Comparison of ENCODE assay signal across 13 cellular contexts in the genomic region with DNA sequence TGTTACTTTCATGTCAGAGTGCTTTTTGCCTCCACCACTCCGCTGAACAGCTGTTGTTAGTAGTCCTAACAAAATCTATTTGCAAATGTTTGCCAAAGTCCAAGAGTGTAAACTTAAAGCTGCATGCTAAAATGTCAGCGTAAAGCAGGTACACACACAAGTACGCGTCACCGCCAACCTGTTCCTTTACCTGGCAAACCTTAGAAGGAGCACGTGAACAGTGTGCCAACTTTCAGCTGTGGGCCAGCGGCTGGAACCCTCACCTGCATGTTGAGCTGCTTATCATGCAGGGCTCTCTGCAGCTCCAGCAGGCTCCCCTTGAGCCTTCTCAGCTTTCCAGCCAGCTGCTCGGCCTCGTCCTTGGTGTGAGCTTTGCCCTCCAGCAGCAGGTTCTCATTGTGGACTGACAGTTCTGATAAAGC.
DNase-seq lines count a peak whose midpoint lies in the region; ATAC-seq and TF ChIP-seq lines count a peak whose summit lies in the region.
"Had no signal": no experiment of that assay in that cellular context is flagged by ENCODE, and none has a peak within 500 bp of the region (broad histone marks: within the 10 kb centered on the region; RNA-seq: fewer than 3 reads in every experiment).

No MANE protein-coding gene starts in this region.

- H3K4me3 ChIP-seq in heart right ventricle (no peak overlapping the region), psoas muscle (peak overlapping the region; percentile 28)
- H3K4me3 ChIP-seq: uterus had no signal

- H3K9me3 ChIP-seq in heart right ventricle (no peaks in the 10 kb centered on the region), psoas muscle (no peaks in the 10 kb centered on the region)
- H3K9me3 ChIP-seq: uterus had no signal

- H3K36me3 ChIP-seq in heart right ventricle: peaks cover 0 to 99% (median 33%) of the 10 kb centered on the region in 9 donors
- H3K36me3 ChIP-seq in psoas muscle (ENCODE audit: insufficient read depth in 1 of 2, low read depth in 1 of 2): peaks cover 0 to 69% of the 10 kb centered on the region in 2 donors
- H3K36me3 ChIP-seq: uterus had no signal

- ATAC-seq in heart right ventricle: peak; percentile 35 to 91 (median 76)
- peak; percentile 83 to 91 (median 86) for ATAC-seq in psoas muscle
- ATAC-seq in GM21786 (IDR thresholded peaks at IDR 0.05; ENCODE audit: unreplicated experiment): no peak

- H3K4me1 ChIP-seq in heart right ventricle: peaks cover 6 to 35% (median 26%) of the 10 kb centered on the region in 9 donors
- H3K4me1 ChIP-seq in psoas muscle: peaks cover 26% of the 10 kb centered on the region

- intact Hi-C loops in heart right ventricle (cut with DNase I): loop anchor here in 3 of 10 donors (10.0 kb wide), 2 partner anchors 113 to 513 kb away; no protein-coding TSS in a partner anchor
- intact Hi-C loops in psoas muscle (cut with DNase I): no loop called here

- peak overlapping the region in 8 of 10 donors; percentile 3 to 79 (median 51) for H3K27ac ChIP-seq in heart right ventricle
- H3K27ac ChIP-seq in psoas muscle: peak overlapping the region; percentile 63
- H3K27ac ChIP-seq: uterus had no signal

- DNase-seq in ELF-1 (ENCODE audit: low read depth, low spot score) (peak; percentile 27), NCI-H69 (lab: John Stamatoyannopoulos, UW) (peak; percentile 10), heart right ventricle (peak; percentile 17 to 49), psoas muscle (peak; percentile 40 to 70)
- DNase-seq in activated effector memory CD4-positive, alpha-beta T cell treated with anti-CD3 and anti-CD28 coated beads, Interleukin-2, amount 50 U/mL, for 16 hours: no peak
- no peak for DNase-seq in stimulated activated CD4-positive, alpha-beta T cell treated with anti-CD3 and anti-CD28 coated beads, Interleukin-2, amount 100 ng/mL, for 48 hours
- DNase-seq: activated CD4-positive, CD25-positive, alpha-beta regulatory T cell; CD4-positive, alpha-beta T cell; foreskin melanocyte; NCI-H1048; stimulated activated CD4-positive, alpha-beta T cell treated with anti-CD3 and anti-CD28 coated beads, Interleukin-4, amount 100 ng/mL, for 24 hours; uterus had no signal

- no peaks in the 10 kb centered on the region for H3K27me3 ChIP-seq in heart right ventricle
- H3K27me3 ChIP-seq in psoas muscle (ENCODE audit: insufficient read depth in 3 of 3, low read length in 2 of 3): no peaks in the 10 kb centered on the region
- H3K27me3 ChIP-seq: uterus had no signal

- no peak for TF ChIP-seq CTCF in heart right ventricle (IDR thresholded peaks at IDR 0.05)
- no peak for TF ChIP-seq CTCF in psoas muscle (IDR thresholded peaks at IDR 0.05)

- 60 to 61% methylated on average over 9 of the region's 9 CpGs for WGBS in heart right ventricle, 2 donors
- 31 to 52% (median 42%) methylated on average over 9 of the region's 9 CpGs for whole genome bisulfite sequencing in psoas muscle, 3 donors

Comparison
In these comparisons a context has a peak if more than half of its experiments do, and no peak if none do; other contexts are left out.
1. DNase-seq: peak in ELF-1 (single experiment), NCI-H69 (single experiment), heart right ventricle (2 of 2) and psoas muscle (2 of 2); none in activated effector memory CD4-positive, alpha-beta T cell treated with anti-CD3 and anti-CD28 coated beads, Interleukin-2, amount 50 U/mL, for 16 hours (single experiment) and stimulated activated CD4-positive, alpha-beta T cell treated with anti-CD3 and anti-CD28 coated beads, Interleukin-2, amount 100 ng/mL, for 48 hours (0 of 2).